8 cellular contexts compared by ENCODE assay signal in genomic region chr2:19746611-19747309, GRCh38.
DNase-seq lines count a peak whose midpoint lies in the region; ATAC-seq and TF ChIP-seq lines count a peak whose summit lies in the region.

No MANE protein-coding gene starts in this region.

- peak; percentile 18 to 30 for DNase-seq in NCI-H2081 (lab: John Stamatoyannopoulos, UW)
- DNase-seq in NCI-H2081 treated with DMSO at 0.1 percent for 48 hours (lab: John Stamatoyannopoulos, UW), result no peak
- peak; percentile 30 for DNase-seq in NCI-H1694 (lab: John Stamatoyannopoulos, UW)
- peak; percentile 80 for DNase-seq in endothelial cell (ENCODE audit: low spot score)
- no peak for DNase-seq in retinal pigment epithelial cell (ENCODE audit: low read depth)
- no peak for DNase-seq in T-helper 17 cell
- DNase-seq in activated CD4-positive, CD25-positive, alpha-beta regulatory T cell treated with anti-CD3 and anti-CD28 coated beads, Interleukin-2, amount 50 U/mL, for 72 hours, result no peak
- DNase-seq in stimulated activated CD4-positive, alpha-beta T cell treated with anti-CD3 and anti-CD28 coated beads, Interleukin-1b, Interleukin-23, amount 100 ng/mL, for 48 hours, result no peak

- H3K4me1 Mint-ChIP-seq in endothelial cell (ENCODE audit: unreplicated experiment) (peaks cover 5% of the 10 kb centered on the region), T-helper 17 cell (peaks cover 3% of the 10 kb centered on the region)

- H3K36me3 Mint-ChIP-seq in endothelial cell (ENCODE audit: low read depth, unreplicated experiment) (no peaks in the 10 kb centered on the region), T-helper 17 cell (ENCODE audit: low read depth) (peaks cover 2% of the 10 kb centered on the region)

- no peak overlapping the region for H3K4me3 Mint-ChIP-seq in endothelial cell (ENCODE audit: unreplicated experiment)
- no peak overlapping the region for H3K4me3 Mint-ChIP-seq in T-helper 17 cell

- no peak overlapping the region for H3K4me3 ChIP-seq in retinal pigment epithelial cell (ENCODE audit: low read length)

- H3K9me3 Mint-ChIP-seq in endothelial cell (ENCODE audit: unreplicated experiment), result no peaks in the 10 kb centered on the region

- no peak overlapping the region for H3K27ac Mint-ChIP-seq in endothelial cell (ENCODE audit: unreplicated experiment)
- H3K27ac Mint-ChIP-seq in T-helper 17 cell, result no peak overlapping the region

- no peaks in the 10 kb centered on the region for H3K9me3 ChIP-seq in T-helper 17 cell (ENCODE audit: control insufficient read depth, low read length, poor library complexity, severe bottlenecking)

- no peak for ATAC-seq in T-helper 17 cell

- TF ChIP-seq CTCF in endothelial cell (IDR thresholded peaks at IDR 0.05; ENCODE audit: unreplicated experiment) (peak; percentile 51), retinal pigment epithelial cell (conservative IDR thresholded peaks at IDR 0.05; ENCODE audit: low read depth, low read length) (peak; percentile 43)

- H3K27me3 Mint-ChIP-seq in endothelial cell (ENCODE audit: unreplicated experiment) (peaks cover 13% of the 10 kb centered on the region), T-helper 17 cell (peaks cover 37% of the 10 kb centered on the region)

Comparison
In these comparisons a context has a peak if more than half of its experiments do, and no peak if none do; other contexts are left out.
1. DNase-seq: peak in NCI-H2081 (2 of 2), NCI-H1694 (single experiment) and endothelial cell (single experiment); none in NCI-H2081 treated with DMSO at 0.1 percent for 48 hours (single experiment), retinal pigment epithelial cell (single experiment), T-helper 17 cell (0 of 3), activated CD4-positive, CD25-positive, alpha-beta regulatory T cell treated with anti-CD3 and anti-CD28 coated beads, Interleukin-2, amount 50 U/mL, for 72 hours (single experiment) and stimulated activated CD4-positive, alpha-beta T cell treated with anti-CD3 and anti-CD28 coated beads, Interleukin-1b, Interleukin-23, amount 100 ng/mL, for 48 hours (single experiment).